ENCODE assay signal across 1 cellular context in the genomic region with DNA sequence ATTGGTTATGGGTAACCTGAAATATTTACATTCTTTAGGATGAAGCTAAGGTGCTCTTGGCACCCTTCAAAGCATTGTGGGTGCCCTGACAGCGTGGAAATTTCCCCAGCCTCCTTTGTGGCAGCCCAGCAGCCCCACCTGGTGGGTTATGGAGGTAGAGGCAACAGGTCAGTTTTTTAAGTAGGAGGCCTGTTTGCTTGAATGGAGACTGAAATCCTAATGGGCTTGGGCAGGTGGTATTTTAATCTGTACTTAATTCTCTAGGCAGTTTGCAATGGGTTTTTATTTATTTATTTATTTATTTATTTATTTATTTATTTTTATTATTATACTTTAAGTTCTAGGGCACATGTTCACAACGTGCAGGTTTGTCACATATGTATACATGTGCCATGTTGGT.
TF ChIP-seq lines count a peak whose summit lies in the region.

No MANE protein-coding gene starts in this region.

TF ChIP-seq in WTC11, 78 proteins besides CTCF, POLR2A, EP300 and RAD21 (continued from another document):
- TF ChIP-seq CREM (CRISPR knock-in tag; IDR thresholded peaks at IDR 0.05) (no peak), ZMAT4 (CRISPR knock-in tag; IDR thresholded peaks at IDR 0.05) (no peak), RORB (CRISPR knock-in tag; IDR thresholded peaks at IDR 0.05) (no peak), JUN (CRISPR knock-in tag; IDR thresholded peaks at IDR 0.05) (no peak), NR3C1 (CRISPR knock-in tag; conservative IDR thresholded peaks at IDR 0.05; ENCODE audit: low read depth) (no peak), TP53 (CRISPR knock-in tag; IDR thresholded peaks at IDR 0.05) (no peak), E2F5 (CRISPR knock-in tag; IDR thresholded peaks at IDR 0.05) (no peak), ZNF263 (CRISPR knock-in tag; IDR thresholded peaks at IDR 0.05; ENCODE audit: low read depth) (no peak), ERG (CRISPR knock-in tag; IDR thresholded peaks at IDR 0.05) (no peak)
- TF ChIP-seq, protein P1, sequence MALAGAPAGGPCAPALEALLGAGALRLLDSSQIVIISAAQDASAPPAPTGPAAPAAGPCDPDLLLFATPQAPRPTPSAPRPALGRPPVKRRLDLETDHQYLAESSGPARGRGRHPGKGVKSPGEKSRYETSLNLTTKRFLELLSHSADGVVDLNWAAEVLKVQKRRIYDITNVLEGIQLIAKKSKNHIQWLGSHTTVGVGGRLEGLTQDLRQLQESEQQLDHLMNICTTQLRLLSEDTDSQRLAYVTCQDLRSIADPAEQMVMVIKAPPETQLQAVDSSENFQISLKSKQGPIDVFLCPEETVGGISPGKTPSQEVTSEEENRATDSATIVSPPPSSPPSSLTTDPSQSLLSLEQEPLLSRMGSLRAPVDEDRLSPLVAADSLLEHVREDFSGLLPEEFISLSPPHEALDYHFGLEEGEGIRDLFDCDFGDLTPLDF (CRISPR knock-in tag; IDR thresholded peaks at IDR 0.05): no peak
